In genomic region chr5:10548418-10549122, GRCh38 we compare ENCODE assay signal across 19 cellular contexts.
"Had no signal": no experiment of that assay in that cellular context is flagged by ENCODE, and none has a peak within 500 bp of the region (broad histone marks: within the 10 kb centered on the region; RNA-seq: fewer than 3 reads in every experiment).

No MANE protein-coding gene starts in this region.

- H3K36me3 ChIP-seq: cardiac muscle cell, thyroid gland, vagina had no signal

- H2AFZ ChIP-seq: hepatocyte had no signal

- H3K27ac ChIP-seq: cardiac muscle cell, dorsolateral prefrontal cortex, epithelial cell of prostate, hepatocyte, thyroid gland, vagina had no signal

- H3K4me2 ChIP-seq: hepatocyte had no signal

- H3K27me3 ChIP-seq: cardiac muscle cell, dorsolateral prefrontal cortex, thyroid gland, vagina had no signal

- H3K4me3 ChIP-seq: cardiac muscle cell, dorsolateral prefrontal cortex, hepatocyte, thyroid gland, vagina had no signal

- ATAC-seq: activated naive CD4-positive, alpha-beta T cell treated with anti-CD3 and anti-CD28 coated beads, Interleukin-2, amount 50 U/mL, for 72 hours; left lobe of liver had no signal

- DNase-seq: activated CD4-positive, alpha-beta T cell treated with anti-CD3 and anti-CD28 coated beads, Interleukin-2, amount 50 U/mL, for 1 hour; activated CD4-positive, CD25-positive, alpha-beta regulatory T cell treated with anti-CD3 and anti-CD28 coated beads, Interleukin-2, amount 50 U/mL, for 72 hours; activated gamma-delta T cell; dorsolateral prefrontal cortex; foreskin fibroblast; nephron progenitor cell; occipital lobe; stimulated activated CD4-positive, alpha-beta T cell treated with anti-CD3 and anti-CD28 coated beads, Interleukin-12 subunit alpha, Interleukin-12 subunit beta, amount 100 ng/mL, for 4 hours; stimulated activated CD4-positive, alpha-beta T cell treated with anti-CD3 and anti-CD28 coated beads, Interleukin-2, amount 100 ng/mL, for 24 hours; stimulated activated naive CD4-positive, alpha-beta T cell treated with Interleukin-2 at 50 U/mL for 16 hours; T-helper 1 cell; T-helper 9 cell; thyroid gland had no signal

- H3K79me2 ChIP-seq: hepatocyte had no signal

- H3K9me3 ChIP-seq: thyroid gland, vagina had no signal
